ENCODE assay signal across 31 cellular contexts in genomic region chr17:290121-290521, GRCh38.
DNase-seq lines count a peak whose midpoint lies in the region; ATAC-seq and TF ChIP-seq lines count a peak whose summit lies in the region.
"Had no signal": no experiment of that assay in that cellular context is flagged by ENCODE, and none has a peak within 500 bp of the region (broad histone marks: within the 10 kb centered on the region; RNA-seq: fewer than 3 reads in every experiment).

No MANE protein-coding gene starts in this region.

- H4K20me1 ChIP-seq in BLaER1, result peaks cover 33% of the 10 kb centered on the region; the same call in 1 of the 2 replicates

- in situ Hi-C loops in GM13977 (cut with MboI; ENCODE audit: low pct_unique_long_range_greater_than_20kb, low sequenced_read_pairs, unreplicated experiment), result no loop called here

- peak overlapping the region; percentile 80 for H3K4me2 ChIP-seq in BLaER1

- no peak overlapping the region for H3K4me3 ChIP-seq in BLaER1
- H3K4me3 ChIP-seq: gastrocnemius medialis, Peyer's patch had no signal

- peaks cover 4% of the 10 kb centered on the region for H3K4me1 Mint-ChIP-seq in activated CD4-positive, alpha-beta T cell treated with anti-CD3 and anti-CD28 coated beads for 36 hours
- peaks cover 3% of the 10 kb centered on the region for H3K4me1 Mint-ChIP-seq in activated CD4-positive, alpha-beta T cell treated with anti-CD3 and anti-CD28 coated beads, Interleukin-2, amount 10 ng/mL, durations not matched to agents 24 days and 14 days
- peaks cover 28 to 36% of the 10 kb centered on the region in 2 donors for H3K4me1 Mint-ChIP-seq in immature natural killer cell
- peaks cover 21% of the 10 kb centered on the region for H3K4me1 Mint-ChIP-seq in stimulated activated effector memory CD8-positive, alpha-beta T cell treated with anti-CD3 and anti-CD28 coated beads, Interleukin-12 subunit alpha, Interleukin-12 subunit beta, amount 100 ng/mL, for 72 hours

- intact Hi-C loops in activated CD4-positive, alpha-beta T cell treated with anti-CD3 and anti-CD28 coated beads for 36 hours (cut with DNase I, micrococcal nuclease), result no loop called here
- intact Hi-C loops in activated CD4-positive, alpha-beta T cell treated with anti-CD3 and anti-CD28 coated beads, Interleukin-2, amount 10 ng/mL, durations not matched to agents 24 days and 14 days (cut with micrococcal nuclease), result no loop called here
- intact Hi-C loops in posterior vena cava (cut with DNase I), result no loop called here

- CTCF ChIA-PET in activated CD4-positive, alpha-beta T cell treated with anti-CD3 and anti-CD28 coated beads for 36 hours (lab: Charles Lee), result interaction anchor here (1.0 kb wide), 1 partner anchor 19 kb away, joined by 3 read pairs; no protein-coding TSS in a partner anchor

- H3K9me3 ChIP-seq in BLaER1, result no peaks in the 10 kb centered on the region
- H3K9me3 ChIP-seq: gastrocnemius medialis, Peyer's patch had no signal

- H3K4me3 Mint-ChIP-seq in activated CD4-positive, alpha-beta T cell treated with anti-CD3 and anti-CD28 coated beads for 36 hours, result no peak overlapping the region
- no peak overlapping the region for H3K4me3 Mint-ChIP-seq in activated CD4-positive, alpha-beta T cell treated with anti-CD3 and anti-CD28 coated beads, Interleukin-2, amount 10 ng/mL, durations not matched to agents 24 days and 14 days
- no peak overlapping the region for H3K4me3 Mint-ChIP-seq in immature natural killer cell
- H3K4me3 Mint-ChIP-seq in stimulated activated effector memory CD8-positive, alpha-beta T cell treated with anti-CD3 and anti-CD28 coated beads, Interleukin-12 subunit alpha, Interleukin-12 subunit beta, amount 100 ng/mL, for 72 hours, result no peak overlapping the region
- H3K4me3 Mint-ChIP-seq: CD4-positive, alpha-beta T cell; memory B cell; WTC11 had no signal

- 0 out of 2 replicates have a peak overlapping the region, but pooled peaks have one; percentile 24 for H3K9ac ChIP-seq in BLaER1

- no peak for ATAC-seq in activated CD4-positive, alpha-beta T cell treated with anti-CD3 and anti-CD28 coated beads for 36 hours
- no peak for ATAC-seq in stimulated activated effector memory CD8-positive, alpha-beta T cell treated with anti-CD3 and anti-CD28 coated beads, Interleukin-12 subunit alpha, Interleukin-12 subunit beta, amount 100 ng/mL, for 72 hours
- ATAC-seq: gastrocnemius medialis, WTC11 had no signal

- peak overlapping the region; percentile 35; the same call in 1 of the 2 replicates for H3K27ac ChIP-seq in BLaER1
- H3K27ac ChIP-seq: 22Rv1, gastrocnemius medialis, Peyer's patch had no signal

- TF ChIP-seq CTCF in GM13977 (IDR thresholded peaks at IDR 0.05; ENCODE audit: extremely low read depth, insufficient read depth, missing control alignments), result no peak

- no peaks in the 10 kb centered on the region for H3K9me3 Mint-ChIP-seq in activated CD4-positive, alpha-beta T cell treated with anti-CD3 and anti-CD28 coated beads for 36 hours (ENCODE audit: low read depth)
- no peaks in the 10 kb centered on the region for H3K9me3 Mint-ChIP-seq in activated CD4-positive, alpha-beta T cell treated with anti-CD3 and anti-CD28 coated beads, Interleukin-2, amount 10 ng/mL, durations not matched to agents 24 days and 14 days
- H3K9me3 Mint-ChIP-seq in immature natural killer cell, result no peaks in the 10 kb centered on the region
- no peaks in the 10 kb centered on the region for H3K9me3 Mint-ChIP-seq in stimulated activated effector memory CD8-positive, alpha-beta T cell treated with anti-CD3 and anti-CD28 coated beads, Interleukin-12 subunit alpha, Interleukin-12 subunit beta, amount 100 ng/mL, for 72 hours
- H3K9me3 Mint-ChIP-seq: CD4-positive, alpha-beta T cell; memory B cell; WTC11 had no signal

- H3K27me3 Mint-ChIP-seq in activated CD4-positive, alpha-beta T cell treated with anti-CD3 and anti-CD28 coated beads for 36 hours, result peaks cover 4% of the 10 kb centered on the region
- H3K27me3 Mint-ChIP-seq in activated CD4-positive, alpha-beta T cell treated with anti-CD3 and anti-CD28 coated beads, Interleukin-2, amount 10 ng/mL, durations not matched to agents 24 days and 14 days, result no peaks in the 10 kb centered on the region
- peaks cover 12 to 20% (median 16%) of the 10 kb centered on the region in 3 donors for H3K27me3 Mint-ChIP-seq in immature natural killer cell (ENCODE audit: low read depth in 3 of 3)
- H3K27me3 Mint-ChIP-seq: CD4-positive, alpha-beta T cell; progenitor cell of endocrine pancreas had no signal

- no peaks in the 10 kb centered on the region for H3K27me3 ChIP-seq in BLaER1
- H3K27me3 ChIP-seq: gastrocnemius medialis, Peyer's patch had no signal

- DNase-seq in activated CD4-positive, alpha-beta T cell treated with anti-CD3 and anti-CD28 coated beads for 36 hours, result peak; percentile 0
- no peak for DNase-seq in activated CD4-positive, alpha-beta T cell treated with anti-CD3 and anti-CD28 coated beads, Interleukin-2, amount 10 ng/mL, durations not matched to agents 24 days and 14 days
- DNase-seq in immature natural killer cell (no peak), posterior vena cava (ENCODE audit: low spot score) (peak; percentile 68), SHP77 (lab: John Stamatoyannopoulos, UW) (no peak), GM13977 (ENCODE audit: low spot score) (no peak)
- no peak for DNase-seq in stimulated activated effector memory CD8-positive, alpha-beta T cell treated with anti-CD3 and anti-CD28 coated beads, Interleukin-12 subunit alpha, Interleukin-12 subunit beta, amount 100 ng/mL, for 72 hours (ENCODE audit: low spot score in 2 of 2)
- DNase-seq: activated CD4-positive, alpha-beta T cell treated with anti-CD3 and anti-CD28 coated beads, Interleukin-2, amount 50 U/mL, for 4 hours; activated naive CD4-positive, alpha-beta T cell; activated T-cell treated with anti-CD3 and anti-CD28 coated beads, Interleukin-2, amount 50 U/mL, for 48 hours; amniotic stem cell; CD4-positive, alpha-beta T cell; DND-41; effector CD4-positive, alpha-beta T cell; gastrocnemius medialis; GF-D8; IMR-90; MV-4-11; NCI-H1436; NCI-H2081; NCI-H2227 treated with DMSO at 0.1 percent for 48 hours; NCI-H69; stimulated activated CD4-positive, alpha-beta T cell treated with anti-CD3 and anti-CD28 coated beads, Interleukin-15, amount 100 ng/mL, for 24 hours; stimulated activated CD4-positive, alpha-beta T cell treated with anti-CD3 and anti-CD28 coated beads, Interleukin-4, amount 100 ng/mL, for 4 hours; trophoblast cell had no signal

- H3K27ac Mint-ChIP-seq in activated CD4-positive, alpha-beta T cell treated with anti-CD3 and anti-CD28 coated beads for 36 hours, result no peak overlapping the region
- H3K27ac Mint-ChIP-seq in activated CD4-positive, alpha-beta T cell treated with anti-CD3 and anti-CD28 coated beads, Interleukin-2, amount 10 ng/mL, durations not matched to agents 24 days and 14 days, result no peak overlapping the region
- peak overlapping the region in 4 of 6 donors; percentile 79 to 96 (median 92) for H3K27ac Mint-ChIP-seq in immature natural killer cell
- no peak overlapping the region for H3K27ac Mint-ChIP-seq in stimulated activated effector memory CD8-positive, alpha-beta T cell treated with anti-CD3 and anti-CD28 coated beads, Interleukin-12 subunit alpha, Interleukin-12 subunit beta, amount 100 ng/mL, for 72 hours
- H3K27ac Mint-ChIP-seq: CD4-positive, alpha-beta T cell; memory B cell; progenitor cell of endocrine pancreas had no signal

- peaks cover 76% of the 10 kb centered on the region for H3K4me1 ChIP-seq in BLaER1
- H3K4me1 ChIP-seq: gastrocnemius medialis, Peyer's patch had no signal

- peaks cover 5% of the 10 kb centered on the region; the same call in 1 of the 2 replicates for H3K36me3 ChIP-seq in BLaER1
- H3K36me3 ChIP-seq: gastrocnemius medialis had no signal

- POLR2A ChIA-PET in activated CD4-positive, alpha-beta T cell treated with anti-CD3 and anti-CD28 coated beads for 36 hours (lab: Charles Lee), result no interaction called here

- H3K36me3 Mint-ChIP-seq in activated CD4-positive, alpha-beta T cell treated with anti-CD3 and anti-CD28 coated beads for 36 hours (ENCODE audit: low read depth), result no peaks in the 10 kb centered on the region
- H3K36me3 Mint-ChIP-seq in activated CD4-positive, alpha-beta T cell treated with anti-CD3 and anti-CD28 coated beads, Interleukin-2, amount 10 ng/mL, durations not matched to agents 24 days and 14 days (ENCODE audit: low read depth), result no peaks in the 10 kb centered on the region
- peaks cover 0 to 14% (median 4%) of the 10 kb centered on the region in 3 donors for H3K36me3 Mint-ChIP-seq in immature natural killer cell
- no peaks in the 10 kb centered on the region for H3K36me3 Mint-ChIP-seq in stimulated activated effector memory CD8-positive, alpha-beta T cell treated with anti-CD3 and anti-CD28 coated beads, Interleukin-12 subunit alpha, Interleukin-12 subunit beta, amount 100 ng/mL, for 72 hours
- H3K36me3 Mint-ChIP-seq: WTC11 had no signal

Comparison
In these comparisons a context has a peak if more than half of its experiments do, and no peak if none do; other contexts are left out.
1. DNase-seq: peak in activated CD4-positive, alpha-beta T cell treated with anti-CD3 and anti-CD28 coated beads for 36 hours (single experiment) and posterior vena cava (single experiment); none in activated CD4-positive, alpha-beta T cell treated with anti-CD3 and anti-CD28 coated beads, Interleukin-2, amount 10 ng/mL, durations not matched to agents 24 days and 14 days (single experiment), immature natural killer cell (0 of 3), SHP77 (0 of 2), GM13977 (single experiment) and stimulated activated effector memory CD8-positive, alpha-beta T cell treated with anti-CD3 and anti-CD28 coated beads, Interleukin-12 subunit alpha, Interleukin-12 subunit beta, amount 100 ng/mL, for 72 hours (0 of 2).
2. H3K27ac Mint-ChIP-seq: peak in immature natural killer cell (4 of 6); none in activated CD4-positive, alpha-beta T cell treated with anti-CD3 and anti-CD28 coated beads for 36 hours (single experiment), activated CD4-positive, alpha-beta T cell treated with anti-CD3 and anti-CD28 coated beads, Interleukin-2, amount 10 ng/mL, durations not matched to agents 24 days and 14 days (single experiment) and stimulated activated effector memory CD8-positive, alpha-beta T cell treated with anti-CD3 and anti-CD28 coated beads, Interleukin-12 subunit alpha, Interleukin-12 subunit beta, amount 100 ng/mL, for 72 hours (single experiment).